9 cellular contexts compared by ENCODE assay signal in genomic region chr5:43227655-43228054, GRCh38. TPM values are rescaled to one million over a fixed set of nuclear protein-coding genes. Genes with fewer than 3 reads are reported as not detected.
DNase-seq lines count a peak whose midpoint lies in the region; ATAC-seq and TF ChIP-seq lines count a peak whose summit lies in the region.
"Had no signal": no experiment of that assay in that cellular context is flagged by ENCODE, and none has a peak within 500 bp of the region (broad histone marks: within the 10 kb centered on the region; RNA-seq: fewer than 3 reads in every experiment).

No MANE protein-coding gene starts in this region.

- ATAC-seq in GM19452 (IDR thresholded peaks at IDR 0.05; ENCODE audit: unreplicated experiment), result no peak

- H2AK5ac ChIP-seq in mesenchymal stem cell (ENCODE audit: low read length, severe bottlenecking), result no peak overlapping the region

- H3K27me3 ChIP-seq in mesenchymal stem cell (ENCODE audit: control insufficient read depth in 1 of 2, insufficient read depth in 1 of 2, low read length in 2 of 2), result peaks cover 0 to 10% of the 10 kb centered on the region in 2 experiments
- H3K27me3 ChIP-seq: ascending aorta had no signal

- no peaks in the 10 kb centered on the region for H3K4me1 ChIP-seq in mesenchymal stem cell (ENCODE audit: control insufficient read depth, insufficient read depth, low read depth, low read length)
- H3K4me1 ChIP-seq: ascending aorta had no signal

- no peak overlapping the region for H3K18ac ChIP-seq in mesenchymal stem cell (ENCODE audit: low read depth in 1 of 2, low read length in 2 of 2)

- peak; percentile 52 for TF ChIP-seq CTCF in astrocyte of the spinal cord (IDR thresholded peaks at IDR 0.05; ENCODE audit: low read depth, low read length)

- H3K23ac ChIP-seq in mesenchymal stem cell (ENCODE audit: low read length in 2 of 2), result no peak overlapping the region

- H3K4me3 ChIP-seq in astrocyte of the spinal cord (ENCODE audit: low read depth, low read length), result no peak overlapping the region
- H3K4me3 ChIP-seq in mesenchymal stem cell (ENCODE audit: insufficient read depth in 1 of 2, low read depth in 1 of 2, low read length in 2 of 2), result no peak overlapping the region
- H3K4me3 ChIP-seq: ascending aorta had no signal

- H2BK5ac ChIP-seq in mesenchymal stem cell (ENCODE audit: low read depth, low read length, poor library complexity, severe bottlenecking), result no peak overlapping the region

- no CpG with 5 or more reads among the region's 1 CpG for WGBS in mesenchymal stem cell

- no peak overlapping the region for H2BK15ac ChIP-seq in mesenchymal stem cell (ENCODE audit: low read depth, poor library complexity, severe bottlenecking)

- no peak overlapping the region for H3K4me2 ChIP-seq in mesenchymal stem cell (ENCODE audit: low read length, poor library complexity, severe bottlenecking)

- H2BK120ac ChIP-seq in mesenchymal stem cell (ENCODE audit: low read depth, low read length), result no peak overlapping the region

- no peak overlapping the region for H2AFZ ChIP-seq in mesenchymal stem cell (ENCODE audit: low read depth, low read length)

- H3K4ac ChIP-seq in mesenchymal stem cell (ENCODE audit: low read depth in 1 of 2, low read length in 2 of 2), result no peak overlapping the region

- no peak overlapping the region for H3K27ac ChIP-seq in mesenchymal stem cell (ENCODE audit: low read length, poor library complexity, severe bottlenecking)
- H3K27ac ChIP-seq: ascending aorta had no signal

- H4K91ac ChIP-seq in mesenchymal stem cell (ENCODE audit: low read length), result no peak overlapping the region

- in situ Hi-C loops in astrocyte of the spinal cord (cut with HindIII; ENCODE audit: low sequenced_read_pairs), result no loop called here

- H3K79me1 ChIP-seq in mesenchymal stem cell (replicated peaks; ENCODE audit: low read length, poor library complexity, severe bottlenecking), result no peaks in the 10 kb centered on the region

- H3K36me3 ChIP-seq in mesenchymal stem cell (ENCODE audit: control insufficient read depth in 1 of 2, insufficient read depth in 2 of 2, low read depth in 1 of 2, low read length in 2 of 2), result no peaks in the 10 kb centered on the region
- H3K36me3 ChIP-seq: ascending aorta had no signal

- DNase-seq in DMS 273 treated with DMSO at 0.1 percent for 48 hours (lab: John Stamatoyannopoulos, UW), result peak; percentile 12
- peak; percentile 43 for DNase-seq in HuH-7 (ENCODE audit: low spot score)
- peak; percentile 55 for DNase-seq in astrocyte of the spinal cord (ENCODE audit: low read depth, low spot score)
- DNase-seq in mesenchymal stem cell, result peak; percentile 59
- DNase-seq in occipital lobe (lab: John Stamatoyannopoulos, UW), result no peak
- DNase-seq in stimulated activated naive CD4-positive, alpha-beta T cell (lab: John Stamatoyannopoulos, UW), result no peak
- DNase-seq in activated CD8-positive, alpha-beta memory T cell treated with anti-CD3 and anti-CD28 coated beads, Interleukin-2, amount 50 U/mL, for 48 hours, result no peak

- H3K9ac ChIP-seq in mesenchymal stem cell (ENCODE audit: low read length), result no peak overlapping the region

- no peak overlapping the region for H4K8ac ChIP-seq in mesenchymal stem cell (ENCODE audit: low read length)

- H3K9me3 ChIP-seq in mesenchymal stem cell (ENCODE audit: control insufficient read depth, low read length), result no peaks in the 10 kb centered on the region
- H3K9me3 ChIP-seq: ascending aorta had no signal

- no peak overlapping the region for H2BK12ac ChIP-seq in mesenchymal stem cell (ENCODE audit: low read length in 2 of 2)

- no peak overlapping the region for H3K14ac ChIP-seq in mesenchymal stem cell (ENCODE audit: low read length in 2 of 2)

RNA-seq across cellular contexts. Expression of gene NIM1K, which starts 35.6 kb away (rescaled TPM):
- 0.11 TPM for polyA plus RNA-seq in mesenchymal stem cell (2013, experiment 1 of 2)
- 0.10 TPM for polyA plus RNA-seq in mesenchymal stem cell (2013, experiment 2 of 2)
- 9.0 TPM for total RNA-seq in occipital lobe
- total RNA-seq: ascending aorta had no signal

Comparison
In these comparisons a context has a peak if more than half of its experiments do, and no peak if none do; other contexts are left out.
1. DNase-seq: peak in DMS 273 treated with DMSO at 0.1 percent for 48 hours (single experiment), HuH-7 (single experiment), astrocyte of the spinal cord (single experiment) and mesenchymal stem cell (single experiment); none in occipital lobe (single experiment), stimulated activated naive CD4-positive, alpha-beta T cell (0 of 6) and activated CD8-positive, alpha-beta memory T cell treated with anti-CD3 and anti-CD28 coated beads, Interleukin-2, amount 50 U/mL, for 48 hours (single experiment).